Comparison of ENCODE assay signal across 9 cellular contexts in the genomic region with DNA sequence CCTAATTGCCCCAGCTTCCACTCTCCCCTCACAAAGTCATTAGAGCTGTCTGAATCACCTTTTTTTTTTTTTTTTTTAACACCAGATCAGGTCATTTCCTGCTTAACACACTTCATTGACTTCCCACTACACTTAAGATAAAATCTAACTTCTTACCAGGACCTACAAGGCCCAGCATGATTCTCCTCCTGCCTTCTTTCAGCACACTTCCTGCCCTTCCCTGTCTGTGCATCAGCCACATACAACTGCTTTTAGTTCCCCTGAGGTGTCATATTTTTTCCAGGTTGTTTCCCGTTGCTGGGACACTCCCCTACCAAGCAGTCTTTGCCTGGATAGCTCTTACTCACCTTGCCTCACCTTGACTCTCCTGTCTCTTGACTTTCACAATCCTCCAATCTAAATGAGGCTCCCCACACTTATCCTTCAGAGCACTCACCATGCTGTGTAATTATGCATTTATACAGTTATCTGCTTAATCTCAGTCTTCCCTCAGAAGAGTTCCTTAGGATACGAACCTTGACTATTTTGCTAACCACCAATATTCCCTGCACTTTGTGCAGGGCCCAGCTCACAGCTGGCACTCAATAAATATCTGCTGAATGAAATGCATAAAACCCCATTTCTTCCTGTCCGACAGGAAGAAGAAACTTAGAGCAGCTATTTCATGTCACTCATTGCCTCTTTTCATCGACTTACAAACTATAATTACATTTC.
DNase-seq lines count a peak whose midpoint lies in the region; ATAC-seq and TF ChIP-seq lines count a peak whose summit lies in the region.
"Had no signal": no experiment of that assay in that cellular context is flagged by ENCODE, and none has a peak within 500 bp of the region (broad histone marks: within the 10 kb centered on the region; RNA-seq: fewer than 3 reads in every experiment).

No MANE protein-coding gene starts in this region.

- no peaks in the 10 kb centered on the region for H3K9me3 ChIP-seq in left ventricle myocardium inferior (replicated peaks)
- H3K9me3 ChIP-seq in RWPE2 (ENCODE audit: severe bottlenecking), result no peaks in the 10 kb centered on the region
- no peaks in the 10 kb centered on the region for H3K9me3 ChIP-seq in upper lobe of right lung

- no peaks in the 10 kb centered on the region for H3K36me3 ChIP-seq in left ventricle myocardium inferior
- H3K36me3 ChIP-seq in RWPE2 (ENCODE audit: low read depth), result no peaks in the 10 kb centered on the region
- no peaks in the 10 kb centered on the region for H3K36me3 ChIP-seq in upper lobe of right lung

- DNase-seq in left ventricle myocardium inferior (no peak), left cardiac atrium (no peak), RWPE2 (ENCODE audit: low spot score) (peak; percentile 74), islet precursor cell (peak; percentile 84), upper lobe of right lung (no peak), NCI-H446 treated with DMSO at 0.1 percent for 48 hours (lab: John Stamatoyannopoulos, UW) (no peak), NCI-H510A (lab: John Stamatoyannopoulos, UW) (no peak)

- TF ChIP-seq CTCF in left ventricle myocardium inferior (IDR thresholded peaks at IDR 0.05; ENCODE audit: borderline replicate concordance) (no peak), RWPE2 (IDR thresholded peaks at IDR 0.05; ENCODE audit: poor library complexity, severe bottlenecking) (no peak), upper lobe of right lung (IDR thresholded peaks at IDR 0.05) (no peak)

- no peak for ATAC-seq in left cardiac atrium
- ATAC-seq in RWPE2 (ENCODE audit: low read depth), result peak; percentile 75
- peak; percentile 25 for ATAC-seq in upper lobe of right lung
- ATAC-seq in HG02840 (IDR thresholded peaks at IDR 0.05; ENCODE audit: low FRiP score, unreplicated experiment), result no peak

- H3K4me1 ChIP-seq in left ventricle myocardium inferior (peaks cover 46% of the 10 kb centered on the region), RWPE2 (ENCODE audit: insufficient read depth, poor library complexity, severe bottlenecking) (peaks cover 41% of the 10 kb centered on the region), upper lobe of right lung (peaks cover 42% of the 10 kb centered on the region)

- H3K4me3 ChIP-seq in left ventricle myocardium inferior (no peak overlapping the region), RWPE2 (ENCODE audit: severe bottlenecking) (no peak overlapping the region), upper lobe of right lung (no peak overlapping the region)

- H3K27ac ChIP-seq in left ventricle myocardium inferior (replicated peaks) (peak overlapping the region; percentile 57), RWPE2 (ENCODE audit: poor library complexity, severe bottlenecking) (peak overlapping the region; percentile 99), upper lobe of right lung (peak overlapping the region; percentile 80)
- H3K27ac ChIP-seq: C4-2B had no signal

- H3K27me3 ChIP-seq in left ventricle myocardium inferior (ENCODE audit: low read depth) (no peaks in the 10 kb centered on the region), RWPE2 (ENCODE audit: insufficient read depth, poor library complexity, severe bottlenecking) (no peaks in the 10 kb centered on the region), upper lobe of right lung (no peaks in the 10 kb centered on the region)

- intact Hi-C loops in left ventricle myocardium inferior (cut with micrococcal nuclease) (loop anchor here (5.0 kb wide), 1 partner anchor 127 kb away; no protein-coding TSS in a partner anchor), left cardiac atrium (cut with DNase I) (loop anchor here in 1 of 2 donors (5.0 kb wide), 1 partner anchor 127 kb away; no protein-coding TSS in a partner anchor), upper lobe of right lung (cut with DNase I) (no loop called here)

Comparison
In these comparisons a context has a peak if more than half of its experiments do, and no peak if none do; other contexts are left out.
1. DNase-seq: peak in RWPE2 (single experiment) and islet precursor cell (single experiment); none in left ventricle myocardium inferior (single experiment), left cardiac atrium (single experiment), upper lobe of right lung (single experiment), NCI-H446 treated with DMSO at 0.1 percent for 48 hours (single experiment) and NCI-H510A (single experiment).
2. ATAC-seq: peak in RWPE2 (single experiment) and upper lobe of right lung (single experiment); none in left cardiac atrium (0 of 2) and HG02840 (single experiment).
3. Peak in every context shown above with its lines, with median percentiles within 50 percentile points of each other: H3K27ac ChIP-seq.